Comparison of ENCODE assay signal across 29 cellular contexts in the genomic region with DNA sequence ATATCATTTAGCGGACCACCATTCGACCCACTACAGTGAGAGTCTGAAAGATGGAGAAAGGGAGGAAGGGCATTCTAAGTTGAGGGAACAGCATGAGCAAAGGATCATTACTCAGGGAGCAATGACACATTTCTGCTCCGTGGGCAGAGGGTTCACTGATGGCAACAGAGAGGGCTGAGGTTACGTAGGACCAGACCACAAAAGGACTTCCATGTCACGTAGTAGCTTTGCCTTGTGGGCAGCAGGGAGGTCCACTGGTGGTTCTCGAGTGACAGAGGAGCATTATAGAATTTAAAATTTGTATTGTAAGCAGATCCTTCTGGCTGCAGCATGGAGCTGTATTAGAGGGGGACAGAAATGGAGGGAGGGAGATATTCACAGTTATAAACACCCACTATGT.
"Had no signal": no experiment of that assay in that cellular context is flagged by ENCODE, and none has a peak within 500 bp of the region (broad histone marks: within the 10 kb centered on the region; RNA-seq: fewer than 3 reads in every experiment).

No MANE protein-coding gene starts in this region.

- H3K4me1 ChIP-seq: pancreas had no signal

- DNase-seq: activated CD4-positive, alpha-beta T cell treated with anti-CD3 and anti-CD28 coated beads for 48 hours; activated CD4-positive, alpha-beta T cell treated with anti-CD3 and anti-CD28 coated beads, Interleukin-2, amount 50 U/mL, for 48 hours; activated CD8-positive, alpha-beta memory T cell treated with anti-CD3 and anti-CD28 coated beads for 24 hours; activated gamma-delta T cell treated with Interleukin-2 at 50 U/mL for 16 hours; activated naive CD4-positive, alpha-beta T cell treated with anti-CD3 and anti-CD28 coated beads, Interleukin-2, amount 50 U/mL, for 16 hours; activated T-cell treated with anti-CD3 and anti-CD28 coated beads, Interleukin-2, amount 50 U/mL, for 24 hours; amniotic stem cell; effector CD4-positive, alpha-beta T cell; esophagus squamous epithelium; foreskin melanocyte; left ventricle myocardium inferior; mesendoderm; mucosa of descending colon; pancreas; retina; stimulated activated CD4-positive, alpha-beta T cell treated with anti-CD3 and anti-CD28 coated beads, Interleukin-1b, Interleukin-23, amount 100 ng/mL, for 48 hours; stimulated activated CD4-positive, alpha-beta T cell treated with anti-CD3 and anti-CD28 coated beads, Interleukin-4, amount 100 ng/mL, for 4 hours; stimulated activated CD8-positive, alpha-beta memory T cell treated with anti-CD3 and anti-CD28 coated beads, Interleukin-4, amount 100 ng/mL, for 48 hours; stimulated activated naive B cell treated with anti-CD40 and anti-IgM and Interleukin-4, amounts not matched to agents 10 μg/mL and 1 μg/mL and 100 μg/mL, for 72 hours; stomach; transverse colon had no signal

- H3K4me3 ChIP-seq: breast epithelium, esophagus squamous epithelium, left ventricle myocardium inferior, lung, mucosa of descending colon, pancreas, prostate gland, smooth muscle cell, stomach, transverse colon had no signal

- H3K27ac ChIP-seq: breast epithelium, esophagus squamous epithelium, left ventricle myocardium inferior, neutrophil, pancreas, prostate gland, stomach, transverse colon, VCaP had no signal

- H3K27me3 ChIP-seq: breast epithelium, esophagus squamous epithelium, neutrophil, pancreas, stomach, transverse colon had no signal

- H3K36me3 ChIP-seq: breast epithelium, esophagus squamous epithelium, left ventricle myocardium inferior, neutrophil, pancreas, prostate gland, stomach, transverse colon had no signal

- H3K9me3 ChIP-seq: esophagus squamous epithelium, left ventricle myocardium inferior, mucosa of descending colon, neutrophil, pancreas, prostate gland, stomach, transverse colon had no signal

- ATAC-seq: activated CD4-positive, CD25-positive, alpha-beta regulatory T cell treated with anti-CD3 and anti-CD28 coated beads, Interleukin-2, amount 50 U/mL, for 24 hours; mucosa of descending colon; pancreas; sciatic nerve; stimulated activated naive B cell treated with anti-CD40 and anti-IgM and Interleukin-4, amounts not matched to agents 10 μg/mL and 1 μg/mL and 100 μg/mL, for 72 hours had no signal

- H3K4me2 ChIP-seq: smooth muscle cell had no signal
